In genomic region chr16:70760221-70760620, GRCh38 we compare ENCODE assay signal across 1 cellular context.
TF ChIP-seq lines count a peak whose summit lies in the region.

No MANE protein-coding gene starts in this region.

TF ChIP-seq in GM23338, 12 proteins besides CTCF, POLR2A, EP300 and RAD21 (continued from another document):
- TF ChIP-seq ZNF462 (CRISPR knock-in tag; IDR thresholded peaks at IDR 0.05) (no peak), ZNF331 (CRISPR knock-in tag; IDR thresholded peaks at IDR 0.05; ENCODE audit: low read depth) (no peak)
